ENCODE assay signal across 8 cellular contexts in the genomic region with DNA sequence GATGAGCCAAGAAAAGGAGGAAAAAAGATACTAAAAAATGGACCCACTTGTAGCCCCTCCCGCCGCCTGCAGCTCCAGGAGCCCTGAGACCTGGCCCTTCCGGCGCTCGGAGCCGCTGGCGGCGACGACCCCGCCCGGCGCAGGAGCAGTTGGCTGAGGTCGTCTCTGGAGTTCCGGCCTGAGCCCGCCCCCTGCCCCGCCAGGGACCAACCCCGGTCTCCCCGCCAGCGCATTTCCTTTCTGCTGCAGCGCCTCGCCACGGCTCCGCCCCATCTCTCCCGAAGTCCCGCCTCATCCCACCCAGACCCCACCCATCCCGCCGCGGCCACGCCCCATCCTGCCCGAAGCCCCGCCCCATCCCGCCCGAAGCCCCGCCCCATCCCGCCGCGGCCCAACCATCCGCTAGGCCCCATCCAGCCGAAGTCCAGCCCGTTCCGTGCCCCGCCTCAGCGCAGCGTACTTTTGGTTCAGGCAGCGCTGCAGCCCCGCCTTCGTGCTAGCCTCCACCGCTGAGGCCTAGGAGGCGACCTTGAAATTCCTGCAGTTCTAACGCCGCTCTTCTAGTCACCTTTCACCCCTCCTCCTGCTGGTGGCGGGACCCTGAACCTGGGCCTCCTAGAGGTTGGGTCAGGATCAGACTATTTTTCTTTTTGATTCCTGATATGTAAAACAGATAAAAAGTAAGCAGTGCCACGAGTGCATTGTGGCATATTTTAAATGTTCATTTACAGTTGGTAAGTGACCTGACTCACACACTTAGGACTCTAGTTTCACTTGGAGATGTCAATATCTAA. TPM values are rescaled to one million over a fixed set of nuclear protein-coding genes. Genes with fewer than 3 reads are reported as not detected.
A peak's percentile ranks its signal among the peaks of the same experiment; 100 is the strongest.
DNase-seq lines count a peak whose midpoint lies in the region; ATAC-seq and TF ChIP-seq lines count a peak whose summit lies in the region.

A gene with protein sequence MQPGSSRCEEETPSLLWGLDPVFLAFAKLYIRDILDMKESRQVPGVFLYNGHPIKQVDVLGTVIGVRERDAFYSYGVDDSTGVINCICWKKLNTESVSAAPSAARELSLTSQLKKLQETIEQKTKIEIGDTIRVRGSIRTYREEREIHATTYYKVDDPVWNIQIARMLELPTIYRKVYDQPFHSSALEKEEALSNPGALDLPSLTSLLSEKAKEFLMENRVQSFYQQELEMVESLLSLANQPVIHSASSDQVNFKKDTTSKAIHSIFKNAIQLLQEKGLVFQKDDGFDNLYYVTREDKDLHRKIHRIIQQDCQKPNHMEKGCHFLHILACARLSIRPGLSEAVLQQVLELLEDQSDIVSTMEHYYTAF (minus strand): TSS at position 132 of the 794 bp plus-strand sequence. CDS start 590 bp downstream, outside the sequence.

- peak; percentile 96 for TF ChIP-seq POLR2A in GM19193 (IDR thresholded peaks at IDR 0.05; ENCODE audit: extremely low read depth, insufficient read depth, insufficient read length)

- DNase-seq in Ammon's horn (ENCODE audit: low spot score) (peak; percentile 99), NCI-H510A treated with DMSO at 0.1 percent for 48 hours (lab: John Stamatoyannopoulos, UW) (peak; percentile 98), choroid plexus epithelial cell (ENCODE audit: low read depth) (peak; percentile 99), kidney tubule cell (ENCODE audit: low spot score) (peak; percentile 98)
- peak; percentile 98 for DNase-seq in activated CD4-positive, alpha-beta T cell treated with anti-CD3 and anti-CD28 coated beads for 36 hours
- DNase-seq in stimulated activated CD4-positive, alpha-beta T cell treated with anti-CD3 and anti-CD28 coated beads, Interleukin-1b, Interleukin-23, amount 100 ng/mL, for 24 hours (ENCODE audit: low read depth in 4 of 4, low spot score in 1 of 4): peak; percentile 89 to 96 (median 90)

- H3K4me3 Mint-ChIP-seq in activated CD4-positive, alpha-beta T cell treated with anti-CD3 and anti-CD28 coated beads for 36 hours: peak within 1 kb of the TSS; percentile 96

- intact Hi-C loops in activated CD4-positive, alpha-beta T cell treated with anti-CD3 and anti-CD28 coated beads for 36 hours (cut with DNase I, micrococcal nuclease): loop anchor here (1.0 to 10.0 kb wide), 12 partner anchors 10 to 1416 kb away; a partner anchor contains a TSS

- CTCF ChIA-PET in activated CD4-positive, alpha-beta T cell treated with anti-CD3 and anti-CD28 coated beads for 36 hours (lab: Charles Lee): interaction anchor here (0.5 to 1.9 kb wide), 4 partner anchors 10 to 554 kb away, joined by 3 to 7 read pairs (median 4); no protein-coding TSS in a partner anchor

- peaks cover 29% of the 10 kb centered on the region for H3K36me3 Mint-ChIP-seq in activated CD4-positive, alpha-beta T cell treated with anti-CD3 and anti-CD28 coated beads for 36 hours (ENCODE audit: low read depth)

- H3K27ac Mint-ChIP-seq in activated CD4-positive, alpha-beta T cell treated with anti-CD3 and anti-CD28 coated beads for 36 hours: peak within 1 kb of the TSS; percentile 99

- peak within 1 kb of the TSS; percentile 66 for H3K4me3 ChIP-seq in choroid plexus epithelial cell (ENCODE audit: low read depth, low read length)

- POLR2A ChIA-PET in activated CD4-positive, alpha-beta T cell treated with anti-CD3 and anti-CD28 coated beads for 36 hours (lab: Charles Lee): interaction anchor here (1.1 kb wide), 1 partner anchor 10 kb away, joined by 3 read pairs; no protein-coding TSS in a partner anchor

- H3K27me3 Mint-ChIP-seq in activated CD4-positive, alpha-beta T cell treated with anti-CD3 and anti-CD28 coated beads for 36 hours: no peaks in the 10 kb centered on the region

- H3K9me3 Mint-ChIP-seq in activated CD4-positive, alpha-beta T cell treated with anti-CD3 and anti-CD28 coated beads for 36 hours (ENCODE audit: low read depth): peaks cover 7% of the 10 kb centered on the region

- TF ChIP-seq CTCF in choroid plexus epithelial cell (conservative IDR thresholded peaks at IDR 0.05; ENCODE audit: low read depth, low read length): no peak

- ATAC-seq in HG03439 (IDR thresholded peaks at IDR 0.05; ENCODE audit: unreplicated experiment): peak; percentile 95
- ATAC-seq in activated CD4-positive, alpha-beta T cell treated with anti-CD3 and anti-CD28 coated beads for 36 hours: peak; percentile 93

- peaks cover 32% of the 10 kb centered on the region for H3K4me1 Mint-ChIP-seq in activated CD4-positive, alpha-beta T cell treated with anti-CD3 and anti-CD28 coated beads for 36 hours

RNA-seq across cellular contexts. Expression of the gene that starts here (rescaled TPM):
- 10 to 100 TPM; 34.4 to 37.4 TPM for total RNA-seq in activated CD4-positive, alpha-beta T cell treated with anti-CD3 and anti-CD28 coated beads for 36 hours

Comparison
In these comparisons a context has a peak if more than half of its experiments do, and no peak if none do; other contexts are left out.
1. Peak in every context shown above with its lines: DNase-seq, ATAC-seq and H3K4me3 ChIP-seq.